Comparison of ENCODE assay signal across 8 cellular contexts in genomic region chr18:9708882-9709877, GRCh38. TPM values are rescaled to one million over a fixed set of nuclear protein-coding genes. Genes with fewer than 3 reads are reported as not detected.
DNase-seq lines count a peak whose midpoint lies in the region; ATAC-seq, FAIRE-seq and TF ChIP-seq lines count a peak whose summit lies in the region.

No MANE protein-coding gene starts in this region.

- TF ChIP-seq CTCF in Peyer's patch (IDR thresholded peaks at IDR 0.05) (no peak), endothelial cell of umbilical vein (IDR thresholded peaks at IDR 0.05; ENCODE audit: extremely low read depth in 1 of 2, insufficient read depth in 1 of 2, low read depth in 1 of 2, low read length in 2 of 2) (no peak)

- H2AFZ ChIP-seq in endothelial cell of umbilical vein (ENCODE audit: low read depth, low read length), result peak overlapping the region; percentile 91

- CTCF ChIA-PET in endothelial cell of umbilical vein (lab: Charles Lee), result interaction anchor here (0.8 to 2.3 kb wide), 6 partner anchors 11 to 242 kb away, joined by 3 to 11 read pairs (median 7); no protein-coding TSS in a partner anchor

- TSS peak; percentile 18 for BruUV-seq in endothelial cell of umbilical vein (replicated peaks; lab: Mats Ljungman, UMichigan)

- H3K9me3 ChIP-seq in Peyer's patch (no peaks in the 10 kb centered on the region), endothelial cell of umbilical vein (replicated peaks; ENCODE audit: control insufficient read depth, insufficient read depth, low read length) (no peaks in the 10 kb centered on the region), muscle layer of colon (ENCODE audit: low read length) (no peaks in the 10 kb centered on the region)

- H3K27me3 ChIP-seq in Peyer's patch (peaks cover 0 to 11% of the 10 kb centered on the region in 2 donors), endothelial cell of umbilical vein (ENCODE audit: control insufficient read depth in 2 of 2, insufficient read depth in 2 of 2, low read length in 2 of 2) (no peaks in the 10 kb centered on the region), muscle layer of colon (ENCODE audit: control insufficient read depth in 1 of 2, insufficient read depth in 2 of 2, low read length in 2 of 2) (no peaks in the 10 kb centered on the region)

- TF ChIP-seq POLR2A in Peyer's patch (IDR thresholded peaks at IDR 0.05) (no peak), endothelial cell of umbilical vein (IDR thresholded peaks at IDR 0.05; ENCODE audit: low read depth, low read length) (no peak)

- ATAC-seq in GM18907 (IDR thresholded peaks at IDR 0.05; ENCODE audit: unreplicated experiment) (peak; percentile 26), GM19023 (IDR thresholded peaks at IDR 0.05; ENCODE audit: unreplicated experiment) (no peak), HG03442 (IDR thresholded peaks at IDR 0.05; ENCODE audit: unreplicated experiment) (no peak), HG02852 (IDR thresholded peaks at IDR 0.05; ENCODE audit: unreplicated experiment) (no peak)

- H3K9ac ChIP-seq in endothelial cell of umbilical vein (replicated peaks; ENCODE audit: extremely low read depth, insufficient read depth, low read length), result peak overlapping the region; percentile 81
- H3K9ac ChIP-seq in muscle layer of colon (ENCODE audit: low read length), result peak overlapping the region; percentile 66

- peaks cover 25% of the 10 kb centered on the region for H3K79me2 ChIP-seq in endothelial cell of umbilical vein (ENCODE audit: control insufficient read depth, insufficient read depth, low read length)

- peak overlapping the region; percentile 79 for H3K4me2 ChIP-seq in endothelial cell of umbilical vein (ENCODE audit: insufficient read depth, low read length)

- POLR2A ChIA-PET in endothelial cell of umbilical vein (lab: Charles Lee), result no interaction called here

- peaks cover 0 to 13% (median 4%) of the 10 kb centered on the region in 4 donors for H3K4me1 ChIP-seq in Peyer's patch
- peaks cover 23% of the 10 kb centered on the region for H3K4me1 ChIP-seq in endothelial cell of umbilical vein (ENCODE audit: control insufficient read depth, extremely low read depth, insufficient read depth, low read length)
- peaks cover 31% of the 10 kb centered on the region for H3K4me1 ChIP-seq in muscle layer of colon (ENCODE audit: insufficient read depth, low read length)

- no peaks in the 10 kb centered on the region for H3K36me3 ChIP-seq in Peyer's patch
- H3K36me3 ChIP-seq in endothelial cell of umbilical vein (ENCODE audit: control insufficient read depth in 2 of 2, extremely low read depth in 1 of 2, insufficient read depth in 2 of 2, low read length in 2 of 2), result no peaks in the 10 kb centered on the region
- H3K36me3 ChIP-seq in muscle layer of colon (ENCODE audit: insufficient read depth, low read length), result no peaks in the 10 kb centered on the region

- FAIRE-seq in endothelial cell of umbilical vein (lab: Jason Lieb, UNC), result no peak

- intact Hi-C loops in endothelial cell of umbilical vein (cut with micrococcal nuclease), result loop anchor here (1.0 to 5.0 kb wide), 4 partner anchors 34 to 204 kb away; no protein-coding TSS in a partner anchor

- H3K27ac ChIP-seq in Peyer's patch (peak overlapping the region; percentile 88 to 91 (median 90)), endothelial cell of umbilical vein (ENCODE audit: insufficient read depth, low read depth, low read length) (peak overlapping the region; percentile 46), muscle layer of colon (ENCODE audit: low read depth, low read length) (peak overlapping the region; percentile 95)

- no peaks in the 10 kb centered on the region for H3K9me1 ChIP-seq in endothelial cell of umbilical vein (replicated peaks; ENCODE audit: control insufficient read depth, extremely low read depth, insufficient read depth, low read length)

- DNase-seq in Peyer's patch, result peak in 2 of 3 donors; percentile 29 to 55
- DNase-seq in endothelial cell of umbilical vein (ENCODE audit: low read depth, low spot score), result peak; percentile 24
- no peak for DNase-seq in NCI-H446 (lab: John Stamatoyannopoulos, UW)

- no peaks in the 10 kb centered on the region for H4K20me1 ChIP-seq in endothelial cell of umbilical vein (replicated peaks; ENCODE audit: control insufficient read depth, extremely low read depth, insufficient read depth, low read length)

- dilution Hi-C loops in endothelial cell of umbilical vein (cut with MboI; ENCODE audit: extremely low pct_ligation_motif_present, low sequenced_read_pairs), result no loop called here

- H3K4me3 ChIP-seq in Peyer's patch (peak overlapping the region; percentile 66 to 81 (median 75)), endothelial cell of umbilical vein (replicated peaks in 1 of 3; ENCODE audit: insufficient read depth in 1 of 3, low read depth in 1 of 3, low read length in 3 of 3) (peak overlapping the region; percentile 79 to 98 (median 91)), muscle layer of colon (ENCODE audit: low read depth in 1 of 2, low read length in 2 of 2) (peak overlapping the region; percentile 74 to 94)

TF ChIP-seq in endothelial cell of umbilical vein, 7 proteins besides CTCF, POLR2A, EP300 and RAD21:
- TF ChIP-seq MYC (IDR thresholded peaks at IDR 0.05; ENCODE audit: low read depth, low read length) (no peak), MAX (IDR thresholded peaks at IDR 0.05; ENCODE audit: insufficient read depth, insufficient read length) (no peak), FOS (IDR thresholded peaks at IDR 0.05; ENCODE audit: borderline replicate concordance, insufficient read depth, low read length) (no peak), GATA2 (IDR thresholded peaks at IDR 0.05; ENCODE audit: insufficient read depth, insufficient read length, low read depth, low read length) (no peak), EZH2 (IDR thresholded peaks at IDR 0.05; ENCODE audit: borderline replicate concordance, low read depth, low read length, severe bottlenecking) (no peak), JUN (IDR thresholded peaks at IDR 0.05; ENCODE audit: borderline replicate concordance, insufficient read depth, insufficient read length, low read depth) (no peak), POLR2AphosphoS5 (IDR thresholded peaks at IDR 0.05; ENCODE audit: insufficient read depth, low read depth, low read length) (no peak)

RNA-seq across cellular contexts. Expression of gene RAB31, which starts 1.1 kb away (rescaled TPM):
- total RNA-seq in Peyer's patch (10 to 100 TPM in 3 of 4 donors, 1 to 10 TPM in 1; 6.2 to 66.8 (median 17.7) TPM), endothelial cell of umbilical vein (27.9 and 30.5 TPM in 2 replicates)
- polyA plus RNA-seq in endothelial cell of umbilical vein, result 21.5 and 30.5 TPM in 2 replicates
- 16.7 and 17.2 TPM in 2 replicates for polyA plus RNA-seq in endothelial cell of umbilical vein (2011; cell fraction: cytosol; rRNA removed)
- 55.6 and 82.5 TPM in 2 replicates for polyA plus RNA-seq in endothelial cell of umbilical vein (2011; cell fraction: nucleus; rRNA removed)
- 26.6 and 30.2 TPM in 2 replicates for polyA plus RNA-seq in endothelial cell of umbilical vein (2012)
- 14.0 and 36.3 TPM in 2 replicates for polyA minus RNA-seq in endothelial cell of umbilical vein
- 71.8 TPM for polyA minus RNA-seq in endothelial cell of umbilical vein (2011; cell fraction: cytosol; rRNA and poly(A)+ RNA removed)
- polyA minus RNA-seq in endothelial cell of umbilical vein (2011; cell fraction: nucleus; rRNA and poly(A)+ RNA removed), result 37.9 and 74.6 TPM in 2 replicates

Comparison
In these comparisons a context has a peak if more than half of its experiments do, and no peak if none do; other contexts are left out.
1. DNase-seq: peak in Peyer's patch (2 of 3) and endothelial cell of umbilical vein (single experiment); none in NCI-H446 (0 of 2).
2. Peak in every context shown above with its lines, with median percentiles within 50 percentile points of each other: H3K27ac ChIP-seq and H3K4me3 ChIP-seq.